2 cellular contexts compared by ENCODE assay signal in the genomic region with DNA sequence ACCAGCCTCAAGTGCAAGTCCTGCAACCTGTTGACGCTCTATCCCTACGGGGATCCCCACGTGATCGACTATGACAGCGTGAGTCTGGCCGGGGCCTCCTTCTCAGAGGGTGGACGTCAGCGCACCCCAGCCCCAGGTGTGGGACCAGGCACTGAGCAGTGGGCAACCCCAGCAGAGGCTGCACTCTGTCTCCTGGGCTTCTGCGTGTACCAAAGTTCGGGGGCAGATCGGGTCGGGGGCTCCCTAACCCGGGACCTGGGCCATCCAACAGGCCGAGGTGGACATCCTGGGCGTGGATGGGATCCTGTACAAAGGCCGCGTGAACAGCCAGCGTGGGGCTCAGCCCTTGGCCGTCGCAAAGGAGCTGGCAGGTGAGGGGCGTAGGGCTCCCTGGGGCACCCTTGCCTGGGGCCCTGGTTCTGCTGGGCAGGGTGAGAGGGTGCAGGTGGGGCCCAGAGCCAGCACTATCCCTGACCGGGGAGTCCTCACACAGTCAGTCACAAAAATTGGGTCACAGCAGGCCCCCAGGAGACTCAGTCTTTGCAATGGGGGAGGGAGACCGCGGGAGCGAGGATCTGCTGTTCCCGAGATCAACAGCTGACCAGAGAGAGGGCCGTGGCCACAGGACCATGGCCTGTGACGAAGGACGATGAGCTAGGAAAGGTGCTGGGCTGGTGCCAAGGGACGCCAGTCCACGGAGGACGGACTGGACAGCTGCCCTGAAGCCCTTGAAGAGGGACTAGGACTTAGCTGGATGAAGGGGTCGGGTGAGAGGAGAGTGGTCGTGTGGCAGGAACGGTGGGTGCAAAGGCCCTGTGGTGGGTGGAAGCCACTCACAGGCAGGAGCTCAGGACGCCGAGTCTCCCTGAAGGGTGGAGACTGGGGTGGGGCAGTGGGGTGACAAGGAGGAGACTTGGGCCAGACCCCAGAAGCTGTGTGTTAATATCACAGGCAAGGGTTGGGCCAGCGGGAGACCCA.
TF ChIP-seq lines count a peak whose summit lies in the region.

No MANE protein-coding gene starts in this region.

TF ChIP-seq in SK-N-SH, 30 proteins besides CTCF, POLR2A, EP300 and RAD21:
- TF ChIP-seq SIN3A (IDR thresholded peaks at IDR 0.05; ENCODE audit: borderline replicate concordance, low read depth, low read length) (no peak), ELF1 (IDR thresholded peaks at IDR 0.05) (no peak), NRF1 (IDR thresholded peaks at IDR 0.05; ENCODE audit: low read depth, low read length) (no peak), POLR2AphosphoS5 (IDR thresholded peaks at IDR 0.05; ENCODE audit: low read depth, low read length) (no peak), GATA2 (CRISPR knock-in tag; IDR thresholded peaks at IDR 0.05) (no peak), SMC3 (IDR thresholded peaks at IDR 0.05; ENCODE audit: low read depth, low read length) (no peak), TCF12 (IDR thresholded peaks at IDR 0.05) (no peak), FOXM1 (IDR thresholded peaks at IDR 0.05; ENCODE audit: low read depth) (no peak), RCOR1 (IDR thresholded peaks at IDR 0.05; ENCODE audit: low read length) (no peak), YY1 (IDR thresholded peaks at IDR 0.05; ENCODE audit: low read depth) (no peak), CHD2 (IDR thresholded peaks at IDR 0.05; ENCODE audit: low read length, partially characterized antibody) (no peak), TEAD4 (IDR thresholded peaks at IDR 0.05; ENCODE audit: borderline replicate concordance, insufficient read depth) (no peak), RXRA (IDR thresholded peaks at IDR 0.05; ENCODE audit: borderline replicate concordance, low read depth) (no peak)
- TF ChIP-seq, protein P1, sequence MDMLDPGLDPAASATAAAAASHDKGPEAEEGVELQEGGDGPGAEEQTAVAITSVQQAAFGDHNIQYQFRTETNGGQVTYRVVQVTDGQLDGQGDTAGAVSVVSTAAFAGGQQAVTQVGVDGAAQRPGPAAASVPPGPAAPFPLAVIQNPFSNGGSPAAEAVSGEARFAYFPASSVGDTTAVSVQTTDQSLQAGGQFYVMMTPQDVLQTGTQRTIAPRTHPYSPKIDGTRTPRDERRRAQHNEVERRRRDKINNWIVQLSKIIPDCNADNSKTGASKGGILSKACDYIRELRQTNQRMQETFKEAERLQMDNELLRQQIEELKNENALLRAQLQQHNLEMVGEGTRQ (IDR thresholded peaks at IDR 0.05; ENCODE audit: borderline replicate concordance, low read depth, low read length) = no peak
- TF ChIP-seq, protein P2, sequence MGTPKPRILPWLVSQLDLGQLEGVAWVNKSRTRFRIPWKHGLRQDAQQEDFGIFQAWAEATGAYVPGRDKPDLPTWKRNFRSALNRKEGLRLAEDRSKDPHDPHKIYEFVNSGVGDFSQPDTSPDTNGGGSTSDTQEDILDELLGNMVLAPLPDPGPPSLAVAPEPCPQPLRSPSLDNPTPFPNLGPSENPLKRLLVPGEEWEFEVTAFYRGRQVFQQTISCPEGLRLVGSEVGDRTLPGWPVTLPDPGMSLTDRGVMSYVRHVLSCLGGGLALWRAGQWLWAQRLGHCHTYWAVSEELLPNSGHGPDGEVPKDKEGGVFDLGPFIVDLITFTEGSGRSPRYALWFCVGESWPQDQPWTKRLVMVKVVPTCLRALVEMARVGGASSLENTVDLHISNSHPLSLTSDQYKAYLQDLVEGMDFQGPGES (IDR thresholded peaks at IDR 0.05; ENCODE audit: low read depth, low read length) = no peak
- TF ChIP-seq, protein P3, sequence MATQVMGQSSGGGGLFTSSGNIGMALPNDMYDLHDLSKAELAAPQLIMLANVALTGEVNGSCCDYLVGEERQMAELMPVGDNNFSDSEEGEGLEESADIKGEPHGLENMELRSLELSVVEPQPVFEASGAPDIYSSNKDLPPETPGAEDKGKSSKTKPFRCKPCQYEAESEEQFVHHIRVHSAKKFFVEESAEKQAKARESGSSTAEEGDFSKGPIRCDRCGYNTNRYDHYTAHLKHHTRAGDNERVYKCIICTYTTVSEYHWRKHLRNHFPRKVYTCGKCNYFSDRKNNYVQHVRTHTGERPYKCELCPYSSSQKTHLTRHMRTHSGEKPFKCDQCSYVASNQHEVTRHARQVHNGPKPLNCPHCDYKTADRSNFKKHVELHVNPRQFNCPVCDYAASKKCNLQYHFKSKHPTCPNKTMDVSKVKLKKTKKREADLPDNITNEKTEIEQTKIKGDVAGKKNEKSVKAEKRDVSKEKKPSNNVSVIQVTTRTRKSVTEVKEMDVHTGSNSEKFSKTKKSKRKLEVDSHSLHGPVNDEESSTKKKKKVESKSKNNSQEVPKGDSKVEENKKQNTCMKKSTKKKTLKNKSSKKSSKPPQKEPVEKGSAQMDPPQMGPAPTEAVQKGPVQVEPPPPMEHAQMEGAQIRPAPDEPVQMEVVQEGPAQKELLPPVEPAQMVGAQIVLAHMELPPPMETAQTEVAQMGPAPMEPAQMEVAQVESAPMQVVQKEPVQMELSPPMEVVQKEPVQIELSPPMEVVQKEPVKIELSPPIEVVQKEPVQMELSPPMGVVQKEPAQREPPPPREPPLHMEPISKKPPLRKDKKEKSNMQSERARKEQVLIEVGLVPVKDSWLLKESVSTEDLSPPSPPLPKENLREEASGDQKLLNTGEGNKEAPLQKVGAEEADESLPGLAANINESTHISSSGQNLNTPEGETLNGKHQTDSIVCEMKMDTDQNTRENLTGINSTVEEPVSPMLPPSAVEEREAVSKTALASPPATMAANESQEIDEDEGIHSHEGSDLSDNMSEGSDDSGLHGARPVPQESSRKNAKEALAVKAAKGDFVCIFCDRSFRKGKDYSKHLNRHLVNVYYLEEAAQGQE (IDR thresholded peaks at IDR 0.05; ENCODE audit: low read depth, low read length) = no peak
- TF ChIP-seq, protein P4, sequence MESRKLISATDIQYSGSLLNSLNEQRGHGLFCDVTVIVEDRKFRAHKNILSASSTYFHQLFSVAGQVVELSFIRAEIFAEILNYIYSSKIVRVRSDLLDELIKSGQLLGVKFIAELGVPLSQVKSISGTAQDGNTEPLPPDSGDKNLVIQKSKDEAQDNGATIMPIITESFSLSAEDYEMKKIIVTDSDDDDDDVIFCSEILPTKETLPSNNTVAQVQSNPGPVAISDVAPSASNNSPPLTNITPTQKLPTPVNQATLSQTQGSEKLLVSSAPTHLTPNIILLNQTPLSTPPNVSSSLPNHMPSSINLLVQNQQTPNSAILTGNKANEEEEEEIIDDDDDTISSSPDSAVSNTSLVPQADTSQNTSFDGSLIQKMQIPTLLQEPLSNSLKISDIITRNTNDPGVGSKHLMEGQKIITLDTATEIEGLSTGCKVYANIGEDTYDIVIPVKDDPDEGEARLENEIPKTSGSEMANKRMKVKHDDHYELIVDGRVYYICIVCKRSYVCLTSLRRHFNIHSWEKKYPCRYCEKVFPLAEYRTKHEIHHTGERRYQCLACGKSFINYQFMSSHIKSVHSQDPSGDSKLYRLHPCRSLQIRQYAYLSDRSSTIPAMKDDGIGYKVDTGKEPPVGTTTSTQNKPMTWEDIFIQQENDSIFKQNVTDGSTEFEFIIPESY (IDR thresholded peaks at IDR 0.05; ENCODE audit: borderline replicate concordance, low read depth) = no peak
- TF ChIP-seq, protein P5, sequence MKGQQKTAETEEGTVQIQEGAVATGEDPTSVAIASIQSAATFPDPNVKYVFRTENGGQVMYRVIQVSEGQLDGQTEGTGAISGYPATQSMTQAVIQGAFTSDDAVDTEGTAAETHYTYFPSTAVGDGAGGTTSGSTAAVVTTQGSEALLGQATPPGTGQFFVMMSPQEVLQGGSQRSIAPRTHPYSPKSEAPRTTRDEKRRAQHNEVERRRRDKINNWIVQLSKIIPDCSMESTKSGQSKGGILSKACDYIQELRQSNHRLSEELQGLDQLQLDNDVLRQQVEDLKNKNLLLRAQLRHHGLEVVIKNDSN (IDR thresholded peaks at IDR 0.05; ENCODE audit: borderline replicate concordance, low read depth) = no peak
- TF ChIP-seq, protein P6, sequence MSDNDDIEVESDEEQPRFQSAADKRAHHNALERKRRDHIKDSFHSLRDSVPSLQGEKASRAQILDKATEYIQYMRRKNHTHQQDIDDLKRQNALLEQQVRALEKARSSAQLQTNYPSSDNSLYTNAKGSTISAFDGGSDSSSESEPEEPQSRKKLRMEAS (IDR thresholded peaks at IDR 0.05; ENCODE audit: low read depth) = no peak
TF ChIP-seq in SK-N-SH: peak in this region for 0.

TF ChIP-seq in SK-N-SH treated with all-trans-retinoic acid at 6 μM for 48 hours, 23 proteins besides CTCF, POLR2A, EP300 and RAD21:
- TF ChIP-seq GLIS3 (CRISPR knock-in tag; IDR thresholded peaks at IDR 0.05) (no peak), ZNF8 (CRISPR knock-in tag; IDR thresholded peaks at IDR 0.05) (no peak), TCF4 (CRISPR knock-in tag; IDR thresholded peaks at IDR 0.05; ENCODE audit: borderline replicate concordance) (no peak), ZFP30 (CRISPR knock-in tag; IDR thresholded peaks at IDR 0.05) (no peak), ESRRG (CRISPR knock-in tag; IDR thresholded peaks at IDR 0.05) (no peak), ZFP3 (CRISPR knock-in tag; IDR thresholded peaks at IDR 0.05) (no peak)
- TF ChIP-seq, protein P7, sequence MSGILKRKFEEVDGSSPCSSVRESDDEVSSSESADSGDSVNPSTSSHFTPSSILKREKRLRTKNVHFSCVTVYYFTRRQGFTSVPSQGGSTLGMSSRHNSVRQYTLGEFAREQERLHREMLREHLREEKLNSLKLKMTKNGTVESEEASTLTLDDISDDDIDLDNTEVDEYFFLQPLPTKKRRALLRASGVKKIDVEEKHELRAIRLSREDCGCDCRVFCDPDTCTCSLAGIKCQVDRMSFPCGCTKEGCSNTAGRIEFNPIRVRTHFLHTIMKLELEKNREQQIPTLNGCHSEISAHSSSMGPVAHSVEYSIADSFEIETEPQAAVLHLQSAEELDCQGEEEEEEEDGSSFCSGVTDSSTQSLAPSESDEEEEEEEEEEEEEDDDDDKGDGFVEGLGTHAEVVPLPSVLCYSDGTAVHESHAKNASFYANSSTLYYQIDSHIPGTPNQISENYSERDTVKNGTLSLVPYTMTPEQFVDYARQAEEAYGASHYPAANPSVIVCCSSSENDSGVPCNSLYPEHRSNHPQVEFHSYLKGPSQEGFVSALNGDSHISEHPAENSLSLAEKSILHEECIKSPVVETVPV (CRISPR knock-in tag; IDR thresholded peaks at IDR 0.05) = no peak
- TF ChIP-seq, protein P8, sequence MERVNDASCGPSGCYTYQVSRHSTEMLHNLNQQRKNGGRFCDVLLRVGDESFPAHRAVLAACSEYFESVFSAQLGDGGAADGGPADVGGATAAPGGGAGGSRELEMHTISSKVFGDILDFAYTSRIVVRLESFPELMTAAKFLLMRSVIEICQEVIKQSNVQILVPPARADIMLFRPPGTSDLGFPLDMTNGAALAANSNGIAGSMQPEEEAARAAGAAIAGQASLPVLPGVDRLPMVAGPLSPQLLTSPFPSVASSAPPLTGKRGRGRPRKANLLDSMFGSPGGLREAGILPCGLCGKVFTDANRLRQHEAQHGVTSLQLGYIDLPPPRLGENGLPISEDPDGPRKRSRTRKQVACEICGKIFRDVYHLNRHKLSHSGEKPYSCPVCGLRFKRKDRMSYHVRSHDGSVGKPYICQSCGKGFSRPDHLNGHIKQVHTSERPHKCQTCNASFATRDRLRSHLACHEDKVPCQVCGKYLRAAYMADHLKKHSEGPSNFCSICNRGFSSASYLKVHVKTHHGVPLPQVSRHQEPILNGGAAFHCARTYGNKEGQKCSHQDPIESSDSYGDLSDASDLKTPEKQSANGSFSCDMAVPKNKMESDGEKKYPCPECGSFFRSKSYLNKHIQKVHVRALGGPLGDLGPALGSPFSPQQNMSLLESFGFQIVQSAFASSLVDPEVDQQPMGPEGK (CRISPR knock-in tag; IDR thresholded peaks at IDR 0.05; ENCODE audit: borderline replicate concordance) = no peak
- TF ChIP-seq, protein P9, sequence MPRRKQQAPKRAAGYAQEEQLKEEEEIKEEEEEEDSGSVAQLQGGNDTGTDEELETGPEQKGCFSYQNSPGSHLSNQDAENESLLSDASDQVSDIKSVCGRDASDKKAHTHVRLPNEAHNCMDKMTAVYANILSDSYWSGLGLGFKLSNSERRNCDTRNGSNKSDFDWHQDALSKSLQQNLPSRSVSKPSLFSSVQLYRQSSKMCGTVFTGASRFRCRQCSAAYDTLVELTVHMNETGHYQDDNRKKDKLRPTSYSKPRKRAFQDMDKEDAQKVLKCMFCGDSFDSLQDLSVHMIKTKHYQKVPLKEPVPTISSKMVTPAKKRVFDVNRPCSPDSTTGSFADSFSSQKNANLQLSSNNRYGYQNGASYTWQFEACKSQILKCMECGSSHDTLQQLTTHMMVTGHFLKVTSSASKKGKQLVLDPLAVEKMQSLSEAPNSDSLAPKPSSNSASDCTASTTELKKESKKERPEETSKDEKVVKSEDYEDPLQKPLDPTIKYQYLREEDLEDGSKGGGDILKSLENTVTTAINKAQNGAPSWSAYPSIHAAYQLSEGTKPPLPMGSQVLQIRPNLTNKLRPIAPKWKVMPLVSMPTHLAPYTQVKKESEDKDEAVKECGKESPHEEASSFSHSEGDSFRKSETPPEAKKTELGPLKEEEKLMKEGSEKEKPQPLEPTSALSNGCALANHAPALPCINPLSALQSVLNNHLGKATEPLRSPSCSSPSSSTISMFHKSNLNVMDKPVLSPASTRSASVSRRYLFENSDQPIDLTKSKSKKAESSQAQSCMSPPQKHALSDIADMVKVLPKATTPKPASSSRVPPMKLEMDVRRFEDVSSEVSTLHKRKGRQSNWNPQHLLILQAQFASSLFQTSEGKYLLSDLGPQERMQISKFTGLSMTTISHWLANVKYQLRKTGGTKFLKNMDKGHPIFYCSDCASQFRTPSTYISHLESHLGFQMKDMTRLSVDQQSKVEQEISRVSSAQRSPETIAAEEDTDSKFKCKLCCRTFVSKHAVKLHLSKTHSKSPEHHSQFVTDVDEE (CRISPR knock-in tag; IDR thresholded peaks at IDR 0.05) = no peak
